Comparison of ENCODE assay signal across 8 cellular contexts in genomic region chr6:113879186-113880096, GRCh38. TPM values are rescaled to one million over a fixed set of nuclear protein-coding genes. Genes with fewer than 3 reads are reported as not detected.
DNase-seq lines count a peak whose midpoint lies in the region; ATAC-seq, FAIRE-seq and TF ChIP-seq lines count a peak whose summit lies in the region.

No MANE protein-coding gene starts in this region.

- POLR2A ChIA-PET in GM10248 (lab: Yijun Ruan, JAX): interaction anchor here (0.6 kb wide), 1 partner anchor 236 kb away, joined by 3 read pairs; no protein-coding TSS in a partner anchor

- TF ChIP-seq CTCF in GM10248 (IDR thresholded peaks at IDR 0.05; ENCODE audit: control extremely low read depth, extremely low read depth, low read depth, missing control alignments) (peak; percentile 81), brain (conservative IDR thresholded peaks at IDR 0.05) (peak; percentile 79 to 85)

- DNase-seq in GM10248 (ENCODE audit: extremely low spot score) (peak; percentile 52), HK-2 (ENCODE audit: unreplicated experiment) (peak; percentile 35), NCI-H69 (lab: John Stamatoyannopoulos, UW) (peak; percentile 81)
- no peak for DNase-seq in stimulated activated CD4-positive, alpha-beta T cell treated with anti-CD3 and anti-CD28 coated beads, Interleukin-4, amount 100 ng/mL, for 1 hour

- peak; percentile 97 for FAIRE-seq in islet of Langerhans (lab: Jason Lieb, UNC)

- H3K36me3 Mint-ChIP-seq in brain: no peaks in the 10 kb centered on the region
- H3K36me3 Mint-ChIP-seq in stimulated activated memory B cell treated with anti-CD40 and anti-IgM and Interleukin-4, amounts not matched to agents 10 μg/mL and 1 μg/mL and 100 μg/mL, for 72 hours: no peaks in the 10 kb centered on the region

- peak overlapping the region in 3 of 5 experiments; percentile 52 to 89 (median 56) for H3K27ac Mint-ChIP-seq in brain
- H3K27ac Mint-ChIP-seq in stimulated activated memory B cell treated with anti-CD40 and anti-IgM and Interleukin-4, amounts not matched to agents 10 μg/mL and 1 μg/mL and 100 μg/mL, for 72 hours: no peak overlapping the region

- H3K9me3 Mint-ChIP-seq in brain: peaks cover 0 to 3% (median 0%) of the 10 kb centered on the region in 5 experiments
- H3K9me3 Mint-ChIP-seq in stimulated activated memory B cell treated with anti-CD40 and anti-IgM and Interleukin-4, amounts not matched to agents 10 μg/mL and 1 μg/mL and 100 μg/mL, for 72 hours: no peaks in the 10 kb centered on the region

- ATAC-seq in GM21529 (IDR thresholded peaks at IDR 0.05; ENCODE audit: unreplicated experiment): peak; percentile 100
- peak; percentile 94 for ATAC-seq in stimulated activated memory B cell treated with anti-CD40 and anti-IgM and Interleukin-4, amounts not matched to agents 10 μg/mL and 1 μg/mL and 100 μg/mL, for 72 hours

- peak overlapping the region in 2 of 5 experiments; percentile 49 to 59 for H3K4me3 Mint-ChIP-seq in brain
- no peak overlapping the region for H3K4me3 Mint-ChIP-seq in stimulated activated memory B cell treated with anti-CD40 and anti-IgM and Interleukin-4, amounts not matched to agents 10 μg/mL and 1 μg/mL and 100 μg/mL, for 72 hours

- CTCF ChIA-PET in GM10248 (lab: Yijun Ruan, JAX): interaction anchor here (0.6 to 5.5 kb wide), 55 partner anchors 9 to 1699 kb away, joined by 3 to 49 read pairs (median 3); no protein-coding TSS in a partner anchor

- peaks cover 5% of the 10 kb centered on the region for H3K27me3 Mint-ChIP-seq in brain
- H3K27me3 Mint-ChIP-seq in stimulated activated memory B cell treated with anti-CD40 and anti-IgM and Interleukin-4, amounts not matched to agents 10 μg/mL and 1 μg/mL and 100 μg/mL, for 72 hours: no peaks in the 10 kb centered on the region

- H3K4me1 Mint-ChIP-seq in brain: peaks cover 30% of the 10 kb centered on the region
- H3K4me1 Mint-ChIP-seq in stimulated activated memory B cell treated with anti-CD40 and anti-IgM and Interleukin-4, amounts not matched to agents 10 μg/mL and 1 μg/mL and 100 μg/mL, for 72 hours: peaks cover 6% of the 10 kb centered on the region

RNA-seq across cellular contexts. Expression of gene MARCKS, which starts 22.3 kb away (rescaled TPM):
- polyA plus RNA-seq in brain (ENCODE audit: insufficient read depth, low read depth, low replicate concordance): 150 TPM
